In genomic region chr6:34491091-34491430, GRCh38 we compare ENCODE assay signal across 13 cellular contexts. TPM values are rescaled to one million over a fixed set of nuclear protein-coding genes. Genes with fewer than 3 reads are reported as not detected.
DNase-seq lines count a peak whose midpoint lies in the region; ATAC-seq and TF ChIP-seq lines count a peak whose summit lies in the region.
"Had no signal": no experiment of that assay in that cellular context is flagged by ENCODE, and none has a peak within 500 bp of the region (broad histone marks: within the 10 kb centered on the region; RNA-seq: fewer than 3 reads in every experiment).

No MANE protein-coding gene starts in this region.

- no peaks in the 10 kb centered on the region for H4K20me1 ChIP-seq in hepatocyte (ENCODE audit: insufficient read depth, poor library complexity, severe bottlenecking)

- TF ChIP-seq CTCF in heart left ventricle (IDR thresholded peaks at IDR 0.05): no peak
- TF ChIP-seq CTCF in hepatocyte (IDR thresholded peaks at IDR 0.05; ENCODE audit: poor library complexity): no peak
- TF ChIP-seq CTCF in upper lobe of right lung (IDR thresholded peaks at IDR 0.05): no peak
- TF ChIP-seq CTCF in GM20000 (IDR thresholded peaks at IDR 0.05; ENCODE audit: extremely low read depth, missing control alignments): no peak

- no peaks in the 10 kb centered on the region for H3K9me2 ChIP-seq in hepatocyte (replicated peaks; ENCODE audit: insufficient read depth)

- intact Hi-C loops in right cardiac atrium (cut with DNase I) (no loop called here), heart left ventricle (cut with DNase I) (no loop called here), upper lobe of right lung (cut with DNase I) (no loop called here)

- no peak overlapping the region for H2AFZ ChIP-seq in hepatocyte

- no peak overlapping the region for H3K4me2 ChIP-seq in hepatocyte

- H3K79me2 ChIP-seq in hepatocyte: no peaks in the 10 kb centered on the region

- no peak for TF ChIP-seq POLR2A in heart left ventricle (IDR thresholded peaks at IDR 0.05)

- ATAC-seq in right cardiac atrium (peak; percentile 10 to 11), heart left ventricle (no peak), upper lobe of right lung (no peak), HG02840 (IDR thresholded peaks at IDR 0.05; ENCODE audit: low FRiP score, unreplicated experiment) (no peak), HG02938 (IDR thresholded peaks at IDR 0.05; ENCODE audit: unreplicated experiment) (no peak)

- no peaks in the 10 kb centered on the region for H3K36me3 ChIP-seq in heart left ventricle
- no peaks in the 10 kb centered on the region for H3K36me3 ChIP-seq in hepatocyte (replicated peaks; ENCODE audit: insufficient read depth, low read depth)
- H3K36me3 ChIP-seq in upper lobe of right lung: no peaks in the 10 kb centered on the region
- H3K36me3 ChIP-seq: brain microvascular endothelial cell, pancreas had no signal

- 45% methylated on average over 10 of the region's 10 CpGs for WGBS in right cardiac atrium
- 64 to 71% (median 69%) methylated on average over 10 of the region's 10 CpGs for WGBS in heart left ventricle, 4 donors
- 51% methylated on average over 10 of the region's 10 CpGs for WGBS in hepatocyte (ENCODE audit: low lambda C conversion rate, missing lambda C conversion rate)

- no peak for DNase-seq in right cardiac atrium
- no peak for DNase-seq in heart left ventricle
- peak; percentile 30 for DNase-seq in RPMI7951 (ENCODE audit: low read depth)
- peak; percentile 36 for DNase-seq in hepatocyte (ENCODE audit: low spot score)
- peak; percentile 27 for DNase-seq in upper lobe of right lung
- DNase-seq in GM20000 (ENCODE audit: low spot score): no peak
- DNase-seq: activated CD4-positive, alpha-beta T cell treated with anti-CD3 and anti-CD28 coated beads for 48 hours; brain microvascular endothelial cell; C1 segment of cervical spinal cord had no signal

- H3K27me3 ChIP-seq in right cardiac atrium (ENCODE audit: control insufficient read depth, insufficient read depth): no peaks in the 10 kb centered on the region
- no peaks in the 10 kb centered on the region for H3K27me3 ChIP-seq in heart left ventricle
- no peaks in the 10 kb centered on the region for H3K27me3 ChIP-seq in hepatocyte
- H3K27me3 ChIP-seq in upper lobe of right lung: no peaks in the 10 kb centered on the region
- H3K27me3 ChIP-seq: brain microvascular endothelial cell, pancreas had no signal

- no peak overlapping the region for H3K4me3 ChIP-seq in right cardiac atrium (ENCODE audit: low read length)
- H3K4me3 ChIP-seq in heart left ventricle: no peak overlapping the region
- no peak overlapping the region for H3K4me3 ChIP-seq in hepatocyte
- no peak overlapping the region for H3K4me3 ChIP-seq in upper lobe of right lung
- H3K4me3 ChIP-seq: pancreas had no signal

- H3K4me1 ChIP-seq in right cardiac atrium (ENCODE audit: control insufficient read depth, insufficient read depth, low read length) (no peaks in the 10 kb centered on the region), heart left ventricle (no peaks in the 10 kb centered on the region), hepatocyte (ENCODE audit: insufficient read depth) (peaks cover 3% of the 10 kb centered on the region), upper lobe of right lung (no peaks in the 10 kb centered on the region)
- H3K4me1 ChIP-seq: pancreas had no signal

- H3K9me3 ChIP-seq in right cardiac atrium (ENCODE audit: control insufficient read depth, low read length): no peaks in the 10 kb centered on the region
- H3K9me3 ChIP-seq in heart left ventricle: no peaks in the 10 kb centered on the region
- no peaks in the 10 kb centered on the region for H3K9me3 ChIP-seq in hepatocyte (ENCODE audit: low read depth)
- no peaks in the 10 kb centered on the region for H3K9me3 ChIP-seq in upper lobe of right lung
- H3K9me3 ChIP-seq: pancreas had no signal

- H3K27ac ChIP-seq in right cardiac atrium (ENCODE audit: low read length): no peak overlapping the region
- H3K27ac ChIP-seq in heart left ventricle: no peak overlapping the region
- no peak overlapping the region for H3K27ac ChIP-seq in hepatocyte
- no peak overlapping the region for H3K27ac ChIP-seq in upper lobe of right lung
- H3K27ac ChIP-seq: brain microvascular endothelial cell, pancreas had no signal

RNA-seq across cellular contexts. Expression of gene PACSIN1, which starts 25.2 kb away (rescaled TPM):
- total RNA-seq in right cardiac atrium (10 to 100 TPM in 1 of 4 donors, 1 to 10 TPM in 3; 2.5 to 11.9 (median 9.8) TPM), heart left ventricle (10 to 100 TPM in 1 of 9 donors, 1 to 10 TPM in 8; 2.6 to 10.9 (median 6.0) TPM), hepatocyte (0.37 TPM in 1 of 2 replicates, not detected in the other), upper lobe of right lung (not detected)
- polyA plus RNA-seq in right cardiac atrium (14.0 TPM), heart left ventricle (10 to 100 TPM in 1 of 2 donors, 1 to 10 TPM in 1; 1.6 to 12.7 TPM), hepatocyte (0.05 and 0.33 TPM in 2 replicates)
- total RNA-seq in RPMI7951 (2014; rRNA removed; shearing (Covaris generic)): not detected in 2 replicates
- total RNA-seq: HT1080 had no signal

Comparison
In these comparisons a context has a peak if more than half of its experiments do, and no peak if none do; other contexts are left out.
1. ATAC-seq: peak in right cardiac atrium (2 of 2); none in heart left ventricle (0 of 4), upper lobe of right lung (single experiment), HG02840 (single experiment) and HG02938 (single experiment).
2. DNase-seq: peak in RPMI7951 (single experiment), hepatocyte (single experiment) and upper lobe of right lung (single experiment); none in right cardiac atrium (0 of 3), heart left ventricle (0 of 5) and GM20000 (single experiment).